In genomic region chr4:59630922-59631321, GRCh38 we compare ENCODE assay signal across 10 cellular contexts.
"Had no signal": no experiment of that assay in that cellular context is flagged by ENCODE, and none has a peak within 500 bp of the region (broad histone marks: within the 10 kb centered on the region; RNA-seq: fewer than 3 reads in every experiment).

No MANE protein-coding gene starts in this region.

- H3K9ac ChIP-seq: GM23248 had no signal

- H2AFZ ChIP-seq: GM23248 had no signal

- H3K36me3 ChIP-seq: HAP-1 had no signal

- H3K9me3 ChIP-seq: HAP-1 had no signal

- DNase-seq: GM23248, GOT3, H7, HFFc6, KBM-7 had no signal

- H3K4me3 ChIP-seq: GM23248, HAP-1 had no signal

- H3K27me3 Mint-ChIP-seq: IgD-negative memory B cell had no signal

- ATAC-seq: HCT116, HepG2 had no signal

- H3K27ac ChIP-seq: GM23248, HL-60 had no signal

- H3K4me1 Mint-ChIP-seq: IgD-negative memory B cell had no signal

- H3K4me3 Mint-ChIP-seq: HFFc6, IgD-negative memory B cell had no signal

- H3K27ac Mint-ChIP-seq: HFFc6, IgD-negative memory B cell had no signal
